Comparison of ENCODE assay signal across 28 cellular contexts in genomic region chr5:132927355-132927754, GRCh38.
"Had no signal": no experiment of that assay in that cellular context is flagged by ENCODE, and none has a peak within 500 bp of the region (broad histone marks: within the 10 kb centered on the region; RNA-seq: fewer than 3 reads in every experiment).

No MANE protein-coding gene starts in this region.

- H3K27me3 ChIP-seq: dorsolateral prefrontal cortex, gastroesophageal sphincter, stomach, transverse colon, vagina had no signal

- FAIRE-seq: colon had no signal

- DNase-seq: activated CD4-positive, alpha-beta memory T cell treated with anti-CD3 and anti-CD28 coated beads, Interleukin-2, amount 10 ng/mL, durations not matched to agents 7 days and 5 days; activated CD4-positive, alpha-beta T cell treated with anti-CD3 and anti-CD28 coated beads for 4 hours; activated CD4-positive, CD25-positive, alpha-beta regulatory T cell; activated effector memory CD4-positive, alpha-beta T cell treated with Interleukin-2 at 50 U/mL for 16 hours; activated naive CD4-positive, alpha-beta T cell treated with anti-CD3 and anti-CD28 coated beads for 36 hours; activated T-cell treated with anti-CD3 and anti-CD28 coated beads, Interleukin-2, amount 50 U/mL, for 72 hours; aorta; caudate nucleus; dorsolateral prefrontal cortex; head of caudate nucleus; islet precursor cell; left cardiac atrium; mesenchymal stem cell; occipital lobe; posterior cingulate gyrus; stimulated activated CD4-positive, alpha-beta T cell treated with anti-CD3 and anti-CD28 coated beads, Interleukin-15, amount 100 ng/mL, for 24 hours; stomach; T-helper 1 cell; T-helper 9 cell; transverse colon had no signal

- ATAC-seq: activated T-cell treated with anti-CD3 and anti-CD28 coated beads, Interleukin-2, amount 50 U/mL, for 72 hours; gastroesophageal sphincter; left cardiac atrium; sciatic nerve; stimulated activated memory B cell treated with anti-CD40 and anti-IgM and Interleukin-4, amounts not matched to agents 10 μg/mL and 1 μg/mL and 100 μg/mL, for 72 hours had no signal

- H3K27me3 Mint-ChIP-seq: activated CD4-positive, alpha-beta memory T cell treated with anti-CD3 and anti-CD28 coated beads, Interleukin-2, amount 10 ng/mL, durations not matched to agents 7 days and 5 days; brain; stimulated activated memory B cell treated with anti-CD40 and anti-IgM and Interleukin-4, amounts not matched to agents 10 μg/mL and 1 μg/mL and 100 μg/mL, for 72 hours had no signal

- H3K4me3 Mint-ChIP-seq: activated CD4-positive, alpha-beta memory T cell treated with anti-CD3 and anti-CD28 coated beads, Interleukin-2, amount 10 ng/mL, durations not matched to agents 7 days and 5 days; activated naive CD4-positive, alpha-beta T cell treated with anti-CD3 and anti-CD28 coated beads for 36 hours; activated T-cell treated with anti-CD3 and anti-CD28 coated beads, Interleukin-2, amount 50 U/mL, for 72 hours; brain; neural crest cell; stimulated activated memory B cell treated with anti-CD40 and anti-IgM and Interleukin-4, amounts not matched to agents 10 μg/mL and 1 μg/mL and 100 μg/mL, for 72 hours had no signal

- H3K4me3 ChIP-seq: dorsolateral prefrontal cortex, gastroesophageal sphincter, smooth muscle cell, stomach, transverse colon, vagina had no signal

- H3K9me3 Mint-ChIP-seq: activated CD4-positive, alpha-beta memory T cell treated with anti-CD3 and anti-CD28 coated beads, Interleukin-2, amount 10 ng/mL, durations not matched to agents 7 days and 5 days; activated naive CD4-positive, alpha-beta T cell treated with anti-CD3 and anti-CD28 coated beads for 36 hours; activated T-cell treated with anti-CD3 and anti-CD28 coated beads, Interleukin-2, amount 50 U/mL, for 72 hours; brain; neural crest cell; stimulated activated memory B cell treated with anti-CD40 and anti-IgM and Interleukin-4, amounts not matched to agents 10 μg/mL and 1 μg/mL and 100 μg/mL, for 72 hours had no signal

- H3K27ac Mint-ChIP-seq: activated CD4-positive, alpha-beta memory T cell treated with anti-CD3 and anti-CD28 coated beads, Interleukin-2, amount 10 ng/mL, durations not matched to agents 7 days and 5 days; activated naive CD4-positive, alpha-beta T cell treated with anti-CD3 and anti-CD28 coated beads for 36 hours; stimulated activated memory B cell treated with anti-CD40 and anti-IgM and Interleukin-4, amounts not matched to agents 10 μg/mL and 1 μg/mL and 100 μg/mL, for 72 hours had no signal

- H3K4me1 Mint-ChIP-seq: activated CD4-positive, alpha-beta memory T cell treated with anti-CD3 and anti-CD28 coated beads, Interleukin-2, amount 10 ng/mL, durations not matched to agents 7 days and 5 days; neural crest cell had no signal

- H3K9me3 ChIP-seq: gastroesophageal sphincter, stomach, transverse colon, vagina had no signal
